ENCODE assay signal across 12 cellular contexts in the genomic region with DNA sequence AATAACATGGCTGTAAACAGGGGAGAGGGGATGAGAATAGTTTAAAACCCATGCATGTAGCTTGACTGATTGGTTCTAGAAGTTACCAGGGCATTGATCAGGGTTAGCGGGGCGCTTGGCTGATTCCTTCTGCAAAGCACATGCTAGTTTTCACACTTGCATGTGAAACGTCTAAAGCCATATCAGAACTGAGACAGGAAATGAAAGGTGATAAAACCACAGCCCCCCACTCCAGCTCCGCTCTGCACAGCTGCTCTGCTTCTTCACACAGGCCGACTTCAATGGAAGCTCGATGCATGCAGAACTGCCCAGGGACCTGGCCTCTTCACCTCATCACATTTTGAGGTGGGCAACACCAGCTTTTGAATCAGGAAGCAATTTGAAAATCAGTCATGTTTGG. TPM values are rescaled to one million over a fixed set of nuclear protein-coding genes. Genes with fewer than 3 reads are reported as not detected.
A peak's percentile ranks its signal among the peaks of the same experiment; 100 is the strongest.
DNase-seq lines count a peak whose midpoint lies in the region; ATAC-seq and TF ChIP-seq lines count a peak whose summit lies in the region.
"Had no signal": no experiment of that assay in that cellular context is flagged by ENCODE, and none has a peak within 500 bp of the region (broad histone marks: within the 10 kb centered on the region; RNA-seq: fewer than 3 reads in every experiment).

No MANE protein-coding gene starts in this region.

- H3K4me1 Mint-ChIP-seq in immature natural killer cell: peaks cover 40 to 47% of the 10 kb centered on the region in 2 donors

- peaks cover 0 to 2% (median 0%) of the 10 kb centered on the region in 6 donors for H3K9me3 Mint-ChIP-seq in immature natural killer cell
- H3K9me3 Mint-ChIP-seq: activated naive CD4-positive, alpha-beta T cell treated with anti-CD3 and anti-CD28 coated beads, Interleukin-2, amount 50 U/mL, for 72 hours had no signal

- peak; percentile 24 for DNase-seq in GM20000 (ENCODE audit: low spot score)
- DNase-seq in immature natural killer cell: peak; percentile 60 to 68 (median 62)
- DNase-seq in GM03348 (ENCODE audit: low spot score): no peak
- DNase-seq in NCI-H446 (lab: John Stamatoyannopoulos, UW): no peak
- no peak for DNase-seq in NCI-H1417 treated with DMSO at 0.1 percent for 48 hours (lab: John Stamatoyannopoulos, UW)
- no peak for DNase-seq in ureter (ENCODE audit: low spot score)

- no peak for TF ChIP-seq CTCF in GM20000 (IDR thresholded peaks at IDR 0.05; ENCODE audit: extremely low read depth, missing control alignments)

- H3K36me3 Mint-ChIP-seq in immature natural killer cell: no peaks in the 10 kb centered on the region
- H3K36me3 Mint-ChIP-seq: activated naive CD4-positive, alpha-beta T cell treated with anti-CD3 and anti-CD28 coated beads, Interleukin-2, amount 50 U/mL, for 72 hours had no signal

- no peak for TF ChIP-seq POLR2A in GM18505 (IDR thresholded peaks at IDR 0.05; ENCODE audit: borderline replicate concordance, extremely low read depth, insufficient read depth, insufficient read length)

- H3K27me3 Mint-ChIP-seq in immature natural killer cell (ENCODE audit: low read depth in 3 of 3): peaks cover 7 to 24% (median 17%) of the 10 kb centered on the region in 3 donors

- H3K27ac Mint-ChIP-seq in immature natural killer cell: peak overlapping the region in 4 of 6 donors; percentile 6 to 67 (median 36)
- H3K27ac Mint-ChIP-seq: activated naive CD4-positive, alpha-beta T cell treated with anti-CD3 and anti-CD28 coated beads, Interleukin-2, amount 50 U/mL, for 72 hours had no signal

- H3K4me3 Mint-ChIP-seq in immature natural killer cell: peak overlapping the region; percentile 5 to 84 (median 64)

- peak; percentile 78 for ATAC-seq in GM18505 (IDR thresholded peaks at IDR 0.05; ENCODE audit: unreplicated experiment)
- ATAC-seq in HG03159 (IDR thresholded peaks at IDR 0.05; ENCODE audit: unreplicated experiment): peak; percentile 79
- ATAC-seq: gastroesophageal sphincter, Panc1 had no signal

RNA-seq across cellular contexts. Expression of gene HRH4, which starts 31.4 kb away (rescaled TPM):
- not detected for polyA plus RNA-seq in immature natural killer cell
- not detected for total RNA-seq in ureter
- total RNA-seq: activated naive CD4-positive, alpha-beta T cell treated with anti-CD3 and anti-CD28 coated beads, Interleukin-2, amount 50 U/mL, for 72 hours; vagina had no signal

Comparison
In these comparisons a context has a peak if more than half of its experiments do, and no peak if none do; other contexts are left out.
1. DNase-seq: peak in GM20000 (single experiment) and immature natural killer cell (3 of 3); none in GM03348 (single experiment), NCI-H446 (0 of 2), NCI-H1417 treated with DMSO at 0.1 percent for 48 hours (single experiment) and ureter (single experiment).